9 cellular contexts compared by ENCODE assay signal in genomic region chr10:78035437-78035836, GRCh38. TPM values are rescaled to one million over a fixed set of nuclear protein-coding genes. Genes with fewer than 3 reads are reported as not detected.
DNase-seq lines count a peak whose midpoint lies in the region; ATAC-seq and TF ChIP-seq lines count a peak whose summit lies in the region.
"Had no signal": no experiment of that assay in that cellular context is flagged by ENCODE, and none has a peak within 500 bp of the region (broad histone marks: within the 10 kb centered on the region; RNA-seq: fewer than 3 reads in every experiment).

No MANE protein-coding gene starts in this region.

- peak overlapping the region; percentile 99 for H3K4me3 ChIP-seq in fibroblast of the aortic adventitia (ENCODE audit: low read depth, low read length)
- H3K4me3 ChIP-seq in smooth muscle cell, result peak overlapping the region; percentile 92

- 87% methylated on average over 5 of the region's 5 CpGs for WGBS in smooth muscle cell (ENCODE audit: low lambda C conversion rate)

- no peak for ATAC-seq in T-helper 17 cell
- no peak for ATAC-seq in GM21381 (IDR thresholded peaks at IDR 0.05; ENCODE audit: unreplicated experiment)

- peak overlapping the region; percentile 85 for H3K4me3 Mint-ChIP-seq in activated CD4-positive, alpha-beta T cell treated with anti-CD3 and anti-CD28 coated beads, Interleukin-2, amount 10 ng/mL, durations not matched to agents 7 days and 5 days
- peak overlapping the region; percentile 90 for H3K4me3 Mint-ChIP-seq in T-helper 17 cell
- no peak overlapping the region for H3K4me3 Mint-ChIP-seq in CD14-positive monocyte

- H3K27me3 ChIP-seq in smooth muscle cell (ENCODE audit: low read depth), result no peaks in the 10 kb centered on the region

- H3K9me3 Mint-ChIP-seq in activated CD4-positive, alpha-beta T cell treated with anti-CD3 and anti-CD28 coated beads, Interleukin-2, amount 10 ng/mL, durations not matched to agents 7 days and 5 days, result no peaks in the 10 kb centered on the region
- H3K9me3 Mint-ChIP-seq in CD14-positive monocyte, result no peaks in the 10 kb centered on the region

- H3K4me1 ChIP-seq in smooth muscle cell (ENCODE audit: low read depth), result peaks cover 26% of the 10 kb centered on the region

- peaks cover 61% of the 10 kb centered on the region for H4K20me1 ChIP-seq in smooth muscle cell (ENCODE audit: low read depth)

- H3K4me2 ChIP-seq in smooth muscle cell, result peak overlapping the region; percentile 93

- H3F3A ChIP-seq in smooth muscle cell (ENCODE audit: low read depth), result peaks cover 14% of the 10 kb centered on the region

- H3K79me2 ChIP-seq in smooth muscle cell (ENCODE audit: low read depth), result peaks cover 48% of the 10 kb centered on the region

- no peaks in the 10 kb centered on the region for H3K27me3 Mint-ChIP-seq in activated CD4-positive, alpha-beta T cell treated with anti-CD3 and anti-CD28 coated beads, Interleukin-2, amount 10 ng/mL, durations not matched to agents 7 days and 5 days
- H3K27me3 Mint-ChIP-seq in T-helper 17 cell (no peaks in the 10 kb centered on the region), CD14-positive monocyte (ENCODE audit: low read depth in 3 of 3) (peaks cover 0 to 2% (median 0%) of the 10 kb centered on the region in 3 donors)

- DNase-seq in activated CD4-positive, alpha-beta T cell treated with anti-CD3 and anti-CD28 coated beads, Interleukin-2, amount 10 ng/mL, durations not matched to agents 7 days and 5 days, result no peak
- DNase-seq in activated CD4-positive, alpha-beta T cell treated with anti-CD3 and anti-CD28 coated beads, Interleukin-2, amount 50 U/mL, for 4 hours, result no peak
- DNase-seq in T-helper 17 cell, result no peak
- DNase-seq in fibroblast of the aortic adventitia (ENCODE audit: low read depth), result no peak
- DNase-seq in smooth muscle cell (lab: John Stamatoyannopoulos, UW; ENCODE audit: unreplicated experiment), result no peak
- no peak for DNase-seq in CD14-positive monocyte (ENCODE audit: low spot score)
- no peak for DNase-seq in SW480 (ENCODE audit: low spot score)

- no peak overlapping the region for H2AFZ ChIP-seq in smooth muscle cell (ENCODE audit: low read depth)
- H2AFZ ChIP-seq: parathyroid adenoma had no signal

- H3K36me3 Mint-ChIP-seq in activated CD4-positive, alpha-beta T cell treated with anti-CD3 and anti-CD28 coated beads, Interleukin-2, amount 10 ng/mL, durations not matched to agents 7 days and 5 days (ENCODE audit: low read depth), result peaks cover 56% of the 10 kb centered on the region
- H3K36me3 Mint-ChIP-seq in T-helper 17 cell (ENCODE audit: low read depth) (peaks cover 10% of the 10 kb centered on the region), CD14-positive monocyte (peaks cover 53% of the 10 kb centered on the region in 2 donors)

- TF ChIP-seq CTCF in fibroblast of the aortic adventitia (IDR thresholded peaks at IDR 0.05; ENCODE audit: insufficient read depth, low read length), result no peak
- TF ChIP-seq CTCF in smooth muscle cell (IDR thresholded peaks at IDR 0.05; ENCODE audit: borderline replicate concordance, insufficient read depth, poor library complexity, severe bottlenecking), result no peak
- no peak for TF ChIP-seq CTCF in CD14-positive monocyte (IDR thresholded peaks at IDR 0.05)

- H3K4me1 Mint-ChIP-seq in activated CD4-positive, alpha-beta T cell treated with anti-CD3 and anti-CD28 coated beads, Interleukin-2, amount 10 ng/mL, durations not matched to agents 7 days and 5 days, result peaks cover 52% of the 10 kb centered on the region
- H3K4me1 Mint-ChIP-seq in T-helper 17 cell, result peaks cover 35% of the 10 kb centered on the region
- peaks cover 26% of the 10 kb centered on the region for H3K4me1 Mint-ChIP-seq in CD14-positive monocyte

- H3K27ac ChIP-seq in smooth muscle cell (ENCODE audit: low read depth), result no peak overlapping the region
- H3K27ac ChIP-seq: parathyroid adenoma had no signal

- CTCF ChIA-PET in activated CD4-positive, alpha-beta T cell treated with anti-CD3 and anti-CD28 coated beads, Interleukin-2, amount 10 ng/mL, durations not matched to agents 7 days and 5 days (lab: Charles Lee), result interaction anchor here (0.8 to 1.2 kb wide), 2 partner anchors 1024 to 1161 kb away, joined by 3 read pairs; no protein-coding TSS in a partner anchor

- peak overlapping the region; percentile 91 for H3K27ac Mint-ChIP-seq in activated CD4-positive, alpha-beta T cell treated with anti-CD3 and anti-CD28 coated beads, Interleukin-2, amount 10 ng/mL, durations not matched to agents 7 days and 5 days
- H3K27ac Mint-ChIP-seq in T-helper 17 cell, result peak overlapping the region; percentile 88
- peak overlapping the region in 2 of 7 donors; percentile 24 to 78 for H3K27ac Mint-ChIP-seq in CD14-positive monocyte

- H3K9me3 ChIP-seq in T-helper 17 cell (ENCODE audit: control insufficient read depth, low read length, poor library complexity, severe bottlenecking) (no peaks in the 10 kb centered on the region), smooth muscle cell (replicated peaks; ENCODE audit: low read depth) (no peaks in the 10 kb centered on the region)

- intact Hi-C loops in CD14-positive monocyte (cut with micrococcal nuclease), result no loop called here

- H3K9ac ChIP-seq in smooth muscle cell (ENCODE audit: low read depth), result peak overlapping the region; percentile 75
- H3K9ac ChIP-seq: parathyroid adenoma had no signal

- H3K36me3 ChIP-seq in smooth muscle cell (ENCODE audit: low read depth), result peaks cover 13% of the 10 kb centered on the region

- POLR2A ChIA-PET in activated CD4-positive, alpha-beta T cell treated with anti-CD3 and anti-CD28 coated beads, Interleukin-2, amount 10 ng/mL, durations not matched to agents 7 days and 5 days (lab: Charles Lee), result interaction anchor here (0.6 kb wide), 1 partner anchor 102 kb away, joined by 3 read pairs; no protein-coding TSS in a partner anchor

RNA-seq across cellular contexts. Expression of gene RPS24, which starts 1.8 kb away (rescaled TPM):
- 1,000 to 10,000 TPM; 1,565 to 2,086 TPM for total RNA-seq in activated CD4-positive, alpha-beta T cell treated with anti-CD3 and anti-CD28 coated beads, Interleukin-2, amount 10 ng/mL, durations not matched to agents 7 days and 5 days
- total RNA-seq in T-helper 17 cell (1,000 to 10,000 TPM; 1,044 to 1,284 TPM), fibroblast of the aortic adventitia (ENCODE audit: low replicate concordance) (3,008 and 3,613 TPM in 2 replicates), smooth muscle cell (2,109 and 2,144 TPM in 2 replicates)
- polyA plus RNA-seq in smooth muscle cell (407 and 473 TPM in 2 replicates), CD14-positive monocyte (100 to 1,000 TPM; 801 to 840 TPM)

RNA-seq across cellular contexts. Expression of gene POLR3A, which starts 6.1 kb away (rescaled TPM):
- 10 to 100 TPM; 18.1 to 18.8 TPM for total RNA-seq in activated CD4-positive, alpha-beta T cell treated with anti-CD3 and anti-CD28 coated beads, Interleukin-2, amount 10 ng/mL, durations not matched to agents 7 days and 5 days
- total RNA-seq in T-helper 17 cell, result 10 to 100 TPM; 10.9 to 12.0 TPM
- total RNA-seq in fibroblast of the aortic adventitia (ENCODE audit: low replicate concordance), result 10.5 and 17.5 TPM in 2 replicates
- 13.8 and 17.1 TPM in 2 replicates for total RNA-seq in smooth muscle cell
- 12.8 and 14.9 TPM in 2 replicates for polyA plus RNA-seq in smooth muscle cell
- 1 to 10 TPM; 2.7 to 4.7 TPM for polyA plus RNA-seq in CD14-positive monocyte

Comparison
In these comparisons a context has a peak if more than half of its experiments do, and no peak if none do; other contexts are left out.
1. H3K4me3 Mint-ChIP-seq: peak in activated CD4-positive, alpha-beta T cell treated with anti-CD3 and anti-CD28 coated beads, Interleukin-2, amount 10 ng/mL, durations not matched to agents 7 days and 5 days (single experiment) and T-helper 17 cell (single experiment); none in CD14-positive monocyte (0 of 2).